ENCODE assay signal across 18 cellular contexts in genomic region chr4:128341634-128342033, GRCh38.
"Had no signal": no experiment of that assay in that cellular context is flagged by ENCODE, and none has a peak within 500 bp of the region (broad histone marks: within the 10 kb centered on the region; RNA-seq: fewer than 3 reads in every experiment).

No MANE protein-coding gene starts in this region.

- H3K4me1 Mint-ChIP-seq: activated CD8-positive, alpha-beta memory T cell treated with anti-CD3 and anti-CD28 coated beads, Interleukin-2, amount 10 ng/mL, durations not matched to agents 7 days and 5 days; memory B cell; nephron progenitor cell had no signal

- H3K27me3 Mint-ChIP-seq: activated CD8-positive, alpha-beta memory T cell treated with anti-CD3 and anti-CD28 coated beads, Interleukin-2, amount 10 ng/mL, durations not matched to agents 7 days and 5 days; activated naive CD8-positive, alpha-beta T cell; activated T-cell treated with anti-CD3 and anti-CD28 coated beads, Interleukin-2, amount 50 U/mL, for 24 hours; memory B cell; stimulated activated naive CD8-positive, alpha-beta T cell treated with anti-CD3 and anti-CD28 coated beads, Interleukin-15, Interleukin-2, amounts not matched to agents 100 ng/mL and 50 ng/mL, for 24 hours had no signal

- H3K36me3 ChIP-seq: breast epithelium, heart left ventricle, left lung, ovary had no signal

- H3K27ac ChIP-seq: breast epithelium, heart left ventricle, left lung, ovary, testis had no signal

- H3K27ac Mint-ChIP-seq: activated CD8-positive, alpha-beta memory T cell treated with anti-CD3 and anti-CD28 coated beads, Interleukin-2, amount 10 ng/mL, durations not matched to agents 7 days and 5 days; activated naive CD8-positive, alpha-beta T cell; activated T-cell treated with anti-CD3 and anti-CD28 coated beads, Interleukin-2, amount 50 U/mL, for 24 hours; memory B cell; nephron progenitor cell; stimulated activated naive CD8-positive, alpha-beta T cell treated with anti-CD3 and anti-CD28 coated beads, Interleukin-15, Interleukin-2, amounts not matched to agents 100 ng/mL and 50 ng/mL, for 24 hours; T-helper 2 cell treated with Interferon-gamma antibody and Interleukin-4, amounts not matched to agents 5 μg/mL and 100 μg/mL, for 36 hours had no signal

- H3K4me3 ChIP-seq: breast epithelium, heart left ventricle, left lung, ovary, testis had no signal

- H3K4me3 Mint-ChIP-seq: activated CD8-positive, alpha-beta memory T cell treated with anti-CD3 and anti-CD28 coated beads, Interleukin-2, amount 10 ng/mL, durations not matched to agents 7 days and 5 days; activated naive CD8-positive, alpha-beta T cell; activated T-cell treated with anti-CD3 and anti-CD28 coated beads, Interleukin-2, amount 50 U/mL, for 24 hours; memory B cell; nephron progenitor cell; stimulated activated naive CD8-positive, alpha-beta T cell treated with anti-CD3 and anti-CD28 coated beads, Interleukin-15, Interleukin-2, amounts not matched to agents 100 ng/mL and 50 ng/mL, for 24 hours; T-helper 2 cell treated with Interferon-gamma antibody and Interleukin-4, amounts not matched to agents 5 μg/mL and 100 μg/mL, for 36 hours had no signal

- DNase-seq: activated CD4-positive, alpha-beta T cell treated with anti-CD3 and anti-CD28 coated beads for 1 hour; activated CD4-positive, alpha-beta T cell treated with anti-CD3 and anti-CD28 coated beads, Interleukin-2, amount 50 U/mL, for 48 hours; activated CD8-positive, alpha-beta memory T cell treated with anti-CD3 and anti-CD28 coated beads, Interleukin-2, amount 10 ng/mL, durations not matched to agents 7 days and 5 days; activated effector memory CD4-positive, alpha-beta T cell treated with anti-CD3 and anti-CD28 coated beads, Interleukin-2, amount 50 U/mL, for 16 hours; activated T-cell treated with anti-CD3 and anti-CD28 coated beads, Interleukin-2, amount 50 U/mL, for 24 hours; heart left ventricle; islet precursor cell; left lung; nephron progenitor cell; ovary; stimulated activated CD4-positive, alpha-beta T cell treated with anti-CD3 and anti-CD28 coated beads, Interleukin-4, amount 100 ng/mL, for 1 hour; stimulated activated CD8-positive, alpha-beta memory T cell treated with anti-CD3 and anti-CD28 coated beads, Interleukin-4, amount 100 ng/mL, for 48 hours; testis had no signal

- H3K4me1 ChIP-seq: breast epithelium, left lung, testis had no signal

- H3K9me3 ChIP-seq: breast epithelium, heart left ventricle, left lung, ovary, testis had no signal

- ATAC-seq: activated CD8-positive, alpha-beta memory T cell treated with anti-CD3 and anti-CD28 coated beads, Interleukin-2, amount 10 ng/mL, durations not matched to agents 7 days and 5 days; heart left ventricle; left lung had no signal

- H3K9me3 Mint-ChIP-seq: activated T-cell treated with anti-CD3 and anti-CD28 coated beads, Interleukin-2, amount 50 U/mL, for 24 hours; memory B cell; T-helper 2 cell treated with Interferon-gamma antibody and Interleukin-4, amounts not matched to agents 5 μg/mL and 100 μg/mL, for 36 hours had no signal

- H3K27me3 ChIP-seq: breast epithelium, heart left ventricle, left lung, ovary, testis had no signal
